In genomic region chr12:66236969-66237368, GRCh38 we compare ENCODE assay signal across 19 cellular contexts. TPM values are rescaled to one million over a fixed set of nuclear protein-coding genes. Genes with fewer than 3 reads are reported as not detected.
DNase-seq lines count a peak whose midpoint lies in the region; TF ChIP-seq lines count a peak whose summit lies in the region.
"Had no signal": no experiment of that assay in that cellular context is flagged by ENCODE, and none has a peak within 500 bp of the region (broad histone marks: within the 10 kb centered on the region; RNA-seq: fewer than 3 reads in every experiment).

No MANE protein-coding gene starts in this region.

- no peaks in the 10 kb centered on the region for H3F3A ChIP-seq in Loucy (ENCODE audit: low read depth)

- H3K9me3 ChIP-seq in Loucy (ENCODE audit: insufficient read depth, low read depth, low read length) (no peaks in the 10 kb centered on the region), neutrophil (no peaks in the 10 kb centered on the region)
- H3K9me3 ChIP-seq: BLaER1, left lung, prostate gland, thyroid gland had no signal

- peaks cover 29% of the 10 kb centered on the region for H3K4me1 Mint-ChIP-seq in brain

- no peaks in the 10 kb centered on the region for H3K79me2 ChIP-seq in Loucy (ENCODE audit: insufficient read depth, low read length)

- no peaks in the 10 kb centered on the region for H3K27me3 ChIP-seq in GM06990 (replicated peaks; ENCODE audit: control insufficient read depth, insufficient read depth, low read length)
- H3K27me3 ChIP-seq in Loucy (ENCODE audit: insufficient read depth, low read length, poor library complexity, severe bottlenecking) = no peaks in the 10 kb centered on the region
- no peaks in the 10 kb centered on the region for H3K27me3 ChIP-seq in neutrophil
- H3K27me3 ChIP-seq: left lung, thyroid gland had no signal

- no peaks in the 10 kb centered on the region for H3K36me3 Mint-ChIP-seq in brain
- H3K36me3 Mint-ChIP-seq: activated naive CD4-positive, alpha-beta T cell treated with anti-CD3 and anti-CD28 coated beads, Interleukin-2, amount 50 U/mL, for 24 hours had no signal

- H3K9ac ChIP-seq in Loucy (ENCODE audit: low read depth, low read length, poor library complexity, severe bottlenecking) = no peak overlapping the region
- H3K9ac ChIP-seq: BLaER1 had no signal

- H2AFZ ChIP-seq in Loucy (ENCODE audit: low read length) = 0 out of 2 replicates have a peak overlapping the region, but pooled peaks have one; percentile 9
- H2AFZ ChIP-seq: PC-9 had no signal

- H3K27me3 Mint-ChIP-seq in brain = peaks cover 9% of the 10 kb centered on the region

- no peak overlapping the region for H3K27ac Mint-ChIP-seq in brain
- H3K27ac Mint-ChIP-seq: activated naive CD4-positive, alpha-beta T cell treated with anti-CD3 and anti-CD28 coated beads, Interleukin-2, amount 50 U/mL, for 24 hours had no signal

- peaks cover 6% of the 10 kb centered on the region for H3K4me1 ChIP-seq in Loucy (ENCODE audit: insufficient read depth, low read length, poor library complexity, severe bottlenecking)
- peaks cover 76 to 78% of the 10 kb centered on the region in 2 experiments for H3K4me1 ChIP-seq in neutrophil (ENCODE audit: control insufficient read depth in 1 of 2, insufficient read depth in 1 of 2, low read depth in 1 of 2, low read length in 1 of 2)
- H3K4me1 ChIP-seq: BLaER1, prostate gland, thyroid gland had no signal

- H3K4me2 ChIP-seq in Loucy (ENCODE audit: low read depth, low read length, poor library complexity, severe bottlenecking) = no peak overlapping the region
- H3K4me2 ChIP-seq: BLaER1, PC-9, smooth muscle cell had no signal

- no peaks in the 10 kb centered on the region for H4K20me1 ChIP-seq in Loucy (ENCODE audit: insufficient read depth, low read length, poor library complexity, severe bottlenecking)
- H4K20me1 ChIP-seq: BLaER1 had no signal

- DNase-seq in GM06990 (ENCODE audit: extremely low read depth, insufficient read length) = peak; percentile 5
- no peak for DNase-seq in NCI-H510A treated with DMSO at 0.1 percent for 48 hours (lab: John Stamatoyannopoulos, UW)
- no peak for DNase-seq in AG08395 (ENCODE audit: low spot score)
- no peak for DNase-seq in DMS 273 treated with DMSO at 0.1 percent for 48 hours (lab: John Stamatoyannopoulos, UW)
- DNase-seq: activated CD4-positive, alpha-beta T cell treated with anti-CD3 and anti-CD28 coated beads, Interleukin-2, amount 50 U/mL, for 4 hours; activated T-cell treated with anti-CD3 and anti-CD28 coated beads for 4 hours; left lung; NCI-H187 treated with DMSO at 0.1 percent for 48 hours; NCI-H524 treated with DMSO at 0.1 percent for 48 hours; PC-9; thyroid gland had no signal

- H3K9me3 Mint-ChIP-seq in brain = no peaks in the 10 kb centered on the region
- H3K9me3 Mint-ChIP-seq: activated naive CD4-positive, alpha-beta T cell treated with anti-CD3 and anti-CD28 coated beads, Interleukin-2, amount 50 U/mL, for 24 hours had no signal

- H3K36me3 ChIP-seq in GM06990 (ENCODE audit: control insufficient read depth, insufficient read depth, low read length) = no peaks in the 10 kb centered on the region
- no peaks in the 10 kb centered on the region for H3K36me3 ChIP-seq in Loucy (ENCODE audit: insufficient read depth, low read length)
- H3K36me3 ChIP-seq in neutrophil = peaks cover 7% of the 10 kb centered on the region
- H3K36me3 ChIP-seq: BLaER1, prostate gland, thyroid gland had no signal

- H3K9me2 ChIP-seq in Loucy (replicated peaks; ENCODE audit: low read depth, low read length) = no peaks in the 10 kb centered on the region

- H3K4me3 ChIP-seq in GM06990 (replicated peaks; ENCODE audit: low read depth, low read length) (no peak overlapping the region), Loucy (ENCODE audit: low read length, poor library complexity, severe bottlenecking) (no peak overlapping the region), neutrophil (ENCODE audit: low read depth in 1 of 2, low read length in 1 of 2) (peak overlapping the region; percentile 62 to 77)
- H3K4me3 ChIP-seq: BLaER1, left lung, PC-9, prostate gland, SK-N-MC, smooth muscle cell, thyroid gland had no signal

- TF ChIP-seq CTCF in GM06990 (IDR thresholded peaks at IDR 0.05; ENCODE audit: insufficient read depth, low read length, poor library complexity, severe bottlenecking) = no peak
- no peak for TF ChIP-seq CTCF in Loucy (conservative IDR thresholded peaks at IDR 0.05; ENCODE audit: low read length)
- TF ChIP-seq CTCF in brain (conservative IDR thresholded peaks at IDR 0.05) = no peak
- no peak for TF ChIP-seq CTCF in neutrophil (IDR thresholded peaks at IDR 0.05)

- peak overlapping the region in 4 of 5 experiments; percentile 23 to 50 (median 41) for H3K4me3 Mint-ChIP-seq in brain
- H3K4me3 Mint-ChIP-seq: activated naive CD4-positive, alpha-beta T cell treated with anti-CD3 and anti-CD28 coated beads, Interleukin-2, amount 50 U/mL, for 24 hours had no signal

- peak overlapping the region; percentile 84 for H3K27ac ChIP-seq in neutrophil
- H3K27ac ChIP-seq: BLaER1, PC-9, prostate gland, SK-N-MC, thyroid gland had no signal

RNA-seq across cellular contexts. Expression of gene IRAK3, which starts 48.0 kb away (rescaled TPM):
- 0.39 TPM for polyA plus RNA-seq in brain (ENCODE audit: insufficient read depth, low read depth, low replicate concordance)

Comparison
In these comparisons a context has a peak if more than half of its experiments do, and no peak if none do; other contexts are left out.
1. H3K4me3 ChIP-seq: peak in neutrophil (2 of 2); none in GM06990 (single experiment) and Loucy (single experiment).